ENCODE assay signal across 1 cellular context in the genomic region with DNA sequence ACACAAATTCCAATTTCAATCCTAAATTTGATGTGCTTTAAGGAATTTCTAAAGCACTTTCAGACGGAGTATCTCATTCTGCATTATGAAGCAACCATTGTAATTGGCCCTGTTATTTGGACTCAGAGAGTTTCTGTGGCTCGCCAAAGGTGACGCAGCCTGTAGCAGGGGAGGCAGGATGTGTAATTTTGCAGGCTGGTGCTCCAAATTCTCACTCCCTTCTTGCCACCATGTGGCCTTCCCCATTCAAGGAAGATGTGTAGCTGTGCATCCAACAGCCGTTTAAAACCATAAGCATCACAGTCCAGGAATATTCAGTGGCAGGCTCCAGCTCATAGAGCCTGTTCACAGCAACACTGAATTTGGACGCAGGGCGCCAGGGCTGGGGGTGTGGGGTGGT.
TF ChIP-seq lines count a peak whose summit lies in the region.

No MANE protein-coding gene starts in this region.

TF ChIP-seq in SK-N-SH treated with all-trans-retinoic acid at 6 μM for 48 hours, 23 proteins besides CTCF, POLR2A, EP300 and RAD21 (continued from another document):
- no peak for TF ChIP-seq ESRRG (CRISPR knock-in tag; IDR thresholded peaks at IDR 0.05)
- TF ChIP-seq ZNF70 (CRISPR knock-in tag; IDR thresholded peaks at IDR 0.05): no peak
- no peak for TF ChIP-seq ZFP3 (CRISPR knock-in tag; IDR thresholded peaks at IDR 0.05)
- TF ChIP-seq, protein P1, sequence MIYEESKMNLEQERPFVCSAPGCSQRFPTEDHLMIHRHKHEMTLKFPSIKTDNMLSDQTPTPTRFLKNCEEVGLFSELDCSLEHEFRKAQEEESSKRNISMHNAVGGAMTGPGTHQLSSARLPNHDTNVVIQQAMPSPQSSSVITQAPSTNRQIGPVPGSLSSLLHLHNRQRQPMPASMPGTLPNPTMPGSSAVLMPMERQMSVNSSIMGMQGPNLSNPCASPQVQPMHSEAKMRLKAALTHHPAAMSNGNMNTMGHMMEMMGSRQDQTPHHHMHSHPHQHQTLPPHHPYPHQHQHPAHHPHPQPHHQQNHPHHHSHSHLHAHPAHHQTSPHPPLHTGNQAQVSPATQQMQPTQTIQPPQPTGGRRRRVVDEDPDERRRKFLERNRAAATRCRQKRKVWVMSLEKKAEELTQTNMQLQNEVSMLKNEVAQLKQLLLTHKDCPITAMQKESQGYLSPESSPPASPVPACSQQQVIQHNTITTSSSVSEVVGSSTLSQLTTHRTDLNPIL (CRISPR knock-in tag; IDR thresholded peaks at IDR 0.05; ENCODE audit: low read depth): no peak
